Comparison of ENCODE assay signal across 11 cellular contexts in genomic region chr22:37053310-37054077, GRCh38. TPM values are rescaled to one million over a fixed set of nuclear protein-coding genes. Genes with fewer than 3 reads are reported as not detected.
DNase-seq lines count a peak whose midpoint lies in the region; ATAC-seq, FAIRE-seq and TF ChIP-seq lines count a peak whose summit lies in the region.
"Had no signal": no experiment of that assay in that cellular context is flagged by ENCODE, and none has a peak within 500 bp of the region (broad histone marks: within the 10 kb centered on the region; RNA-seq: fewer than 3 reads in every experiment).

No MANE protein-coding gene starts in this region.

- H3K4me1 ChIP-seq in esophagus squamous epithelium, result peaks cover 13 to 41% (median 23%) of the 10 kb centered on the region in 3 donors

- no peaks in the 10 kb centered on the region for H3K27me3 ChIP-seq in esophagus squamous epithelium

- no peak overlapping the region for H3K4me3 ChIP-seq in esophagus squamous epithelium

- WGBS in esophagus squamous epithelium, 2 donors, result 61% methylated on average over 3 of the region's 17 CpGs; no CpG with 5 or more reads in 1 of the 2 donors

- CTCF ChIA-PET in RWPE1 (lab: Yijun Ruan, JAX), result interaction anchor here (0.6 kb wide), 1 partner anchor 328 kb away, joined by 3 read pairs; no protein-coding TSS in a partner anchor

- no peaks in the 10 kb centered on the region for H3K9me3 ChIP-seq in esophagus squamous epithelium

- intact Hi-C loops in esophagus squamous epithelium (cut with DNase I), result no loop called here

- H3K27ac ChIP-seq in RWPE1 (peak overlapping the region; percentile 26), esophagus squamous epithelium (peak overlapping the region in 3 of 4 donors; percentile 25 to 71 (median 68))

- no peak for TF ChIP-seq CTCF in RWPE1 (conservative IDR thresholded peaks at IDR 0.05; ENCODE audit: low read depth)
- no peak for TF ChIP-seq CTCF in esophagus squamous epithelium (IDR thresholded peaks at IDR 0.05)
- TF ChIP-seq CTCF in D721Med (IDR thresholded peaks at IDR 0.05; ENCODE audit: insufficient read depth, missing control alignments), result no peak

- DNase-seq in COLO668 (lab: John Stamatoyannopoulos, UW; ENCODE audit: unreplicated experiment) (peak; percentile 19), RWPE1 (ENCODE audit: low spot score) (no peak), esophagus squamous epithelium (lab: John Stamatoyannopoulos, UW) (no peak), occipital lobe (lab: John Stamatoyannopoulos, UW) (peak; percentile 51), D721Med (ENCODE audit: insufficient read length, low spot score) (no peak), HK-2 (ENCODE audit: unreplicated experiment) (no peak)
- DNase-seq: KG1; stimulated activated CD4-positive, alpha-beta T cell treated with anti-CD3 and anti-CD28 coated beads, Interleukin-2, amount 100 ng/mL, for 48 hours had no signal

- no peak for ATAC-seq in HG03565 (IDR thresholded peaks at IDR 0.05; ENCODE audit: unreplicated experiment)
- ATAC-seq: activated naive CD4-positive, alpha-beta T cell treated with anti-CD3 and anti-CD28 coated beads, Interleukin-2, amount 50 U/mL, for 72 hours had no signal

- POLR2A ChIA-PET in RWPE1 (lab: Yijun Ruan, JAX; ENCODE audit: low non-redundant PET), result interaction anchor here (1.1 kb wide), 1 partner anchor 99 kb away, joined by 4 read pairs; no protein-coding TSS in a partner anchor

- no peak for FAIRE-seq in D721Med (lab: Jason Lieb, UNC)
- FAIRE-seq: endometrium had no signal

- peaks cover 0 to 41% (median 0%) of the 10 kb centered on the region in 3 donors for H3K36me3 ChIP-seq in esophagus squamous epithelium

- TF ChIP-seq POLR2A in esophagus squamous epithelium (IDR thresholded peaks at IDR 0.05), result no peak

RNA-seq across cellular contexts. Expression of gene KCTD17, which starts 2.0 kb away (rescaled TPM):
- total RNA-seq in esophagus squamous epithelium (10 to 100 TPM in 1 of 4 donors, 1 to 10 TPM in 3; 1.1 to 10.7 (median 6.5) TPM), occipital lobe (22.6 TPM)

RNA-seq across cellular contexts. Expression of gene MPST, which starts 34.0 kb away (rescaled TPM):
- 100 to 1,000 TPM in 3 of 4 donors, 10 to 100 TPM in 1; 88.4 to 160 (median 132) TPM for total RNA-seq in esophagus squamous epithelium
- 28.1 TPM for total RNA-seq in occipital lobe

RNA-seq across cellular contexts. Expression of gene TST, which starts 34.2 kb away (rescaled TPM):
- 100 to 1,000 TPM in 2 of 4 donors, 10 to 100 TPM in 2; 60.8 to 163 (median 82.9) TPM for total RNA-seq in esophagus squamous epithelium
- total RNA-seq in occipital lobe, result 5.5 TPM

RNA-seq across cellular contexts. Expression of gene TMPRSS6, which starts 56.0 kb away (rescaled TPM):
- under 1 TPM in 2 of 4 donors, not detected in 2; under 0.01 to 0.09 TPM for total RNA-seq in esophagus squamous epithelium
- total RNA-seq in occipital lobe, result not detected

Comparison
In these comparisons a context has a peak if more than half of its experiments do, and no peak if none do; other contexts are left out.
1. DNase-seq: peak in COLO668 (single experiment) and occipital lobe (single experiment); none in RWPE1 (single experiment), esophagus squamous epithelium (single experiment), D721Med (single experiment) and HK-2 (single experiment).